Comparison of ENCODE assay signal across 8 cellular contexts in the genomic region with DNA sequence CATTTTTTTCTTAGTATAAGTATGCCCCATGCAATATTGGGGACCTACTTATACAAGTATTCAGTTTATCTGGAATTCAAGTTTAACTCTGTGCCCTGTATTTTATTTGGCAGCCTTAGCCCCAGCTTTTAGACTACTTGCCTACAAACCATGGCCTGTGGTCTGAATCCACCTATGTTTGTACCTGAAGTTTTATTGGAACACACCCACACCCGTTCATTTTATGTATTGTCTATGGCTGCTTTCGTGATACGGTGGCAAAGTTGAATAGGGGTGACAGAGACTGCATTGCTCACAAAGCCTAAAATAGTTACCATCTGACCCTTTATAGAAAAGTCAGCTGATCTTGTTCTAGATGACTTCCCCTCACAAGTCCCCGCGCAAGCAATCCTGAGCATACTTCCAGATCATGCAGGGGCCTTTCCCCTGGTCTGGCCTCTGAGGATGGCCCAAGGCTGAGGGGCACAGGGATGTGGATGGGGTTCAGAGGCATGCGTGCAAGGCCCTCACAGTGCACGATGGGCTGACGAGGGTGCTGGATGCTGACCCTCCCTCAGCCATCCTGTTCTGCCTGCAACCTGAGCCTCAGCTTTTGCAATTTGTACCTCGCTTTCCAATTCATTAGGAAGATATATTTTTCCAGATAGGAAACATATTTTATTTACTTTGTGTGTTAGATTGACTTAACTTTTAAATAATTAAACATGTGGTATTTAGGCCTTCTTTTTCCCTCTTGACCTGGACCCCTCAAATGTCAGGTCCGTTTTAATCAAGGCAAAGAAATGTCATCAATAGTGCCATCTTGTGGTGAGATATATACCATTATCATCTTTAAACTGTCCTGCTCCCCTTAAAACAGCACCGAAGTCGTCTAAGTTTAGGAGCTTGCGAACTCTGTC.
A peak's percentile ranks its signal among the peaks of the same experiment; 100 is the strongest.
DNase-seq lines count a peak whose midpoint lies in the region; ATAC-seq and TF ChIP-seq lines count a peak whose summit lies in the region.

No MANE protein-coding gene starts in this region.

- H3K9me3 ChIP-seq in left ventricle myocardium inferior (replicated peaks) (no peaks in the 10 kb centered on the region), Caco-2 (no peaks in the 10 kb centered on the region)

- no peaks in the 10 kb centered on the region for H3K36me3 Mint-ChIP-seq in activated CD8-positive, alpha-beta T cell treated with anti-CD3 and anti-CD28 coated beads for 36 hours (ENCODE audit: low read depth)
- no peaks in the 10 kb centered on the region for H3K36me3 Mint-ChIP-seq in Caco-2 (ENCODE audit: insufficient read depth, unreplicated experiment)

- no peak for TF ChIP-seq CTCF in NB4 (IDR thresholded peaks at IDR 0.05; ENCODE audit: low read depth, low read length)
- peak; percentile 81 for TF ChIP-seq CTCF in activated CD8-positive, alpha-beta T cell treated with anti-CD3 and anti-CD28 coated beads for 36 hours (IDR thresholded peaks at IDR 0.05)
- peak; percentile 65 for TF ChIP-seq CTCF in left ventricle myocardium inferior (IDR thresholded peaks at IDR 0.05; ENCODE audit: borderline replicate concordance)
- peak in 1 of 2 experiments; percentile 38 for TF ChIP-seq CTCF in Caco-2 (IDR thresholded peaks at IDR 0.05; ENCODE audit: insufficient read depth in 1 of 2, low read depth in 1 of 2, low read length in 1 of 2, severe bottlenecking in 1 of 2, unreplicated experiment in 1 of 2)

- no peak overlapping the region for H3K4me3 Mint-ChIP-seq in activated CD8-positive, alpha-beta T cell treated with anti-CD3 and anti-CD28 coated beads for 36 hours
- no peak overlapping the region for H3K4me3 Mint-ChIP-seq in Caco-2 (ENCODE audit: unreplicated experiment)

- peak; percentile 49 for ATAC-seq in GM21737 (IDR thresholded peaks at IDR 0.05; ENCODE audit: unreplicated experiment)
- peak; percentile 55 for ATAC-seq in activated CD8-positive, alpha-beta T cell treated with anti-CD3 and anti-CD28 coated beads for 36 hours
- ATAC-seq in GM19328 (IDR thresholded peaks at IDR 0.05; ENCODE audit: unreplicated experiment) = no peak

- BruUV-seq in Caco-2 (replicated peaks; lab: Mats Ljungman, UMichigan) = no TSS peak

- CTCF ChIA-PET in activated CD8-positive, alpha-beta T cell treated with anti-CD3 and anti-CD28 coated beads for 36 hours (lab: Charles Lee) = interaction anchor here (0.6 to 9.3 kb wide), 41 partner anchors 9 to 1031 kb away, joined by 3 to 98 read pairs (median 5); partner anchors contain the start of gene FUT8
- CTCF ChIA-PET in Caco-2 (lab: Charles Lee) = interaction anchor here (0.5 to 1.4 kb wide), 7 partner anchors 18 to 939 kb away, joined by 3 to 6 read pairs (median 4); no protein-coding TSS in a partner anchor

- no peak overlapping the region for H3K27ac Mint-ChIP-seq in activated CD8-positive, alpha-beta T cell treated with anti-CD3 and anti-CD28 coated beads for 36 hours
- no peak overlapping the region for H3K27ac Mint-ChIP-seq in Caco-2 (ENCODE audit: unreplicated experiment)

- no peak overlapping the region for H3K27ac ChIP-seq in left ventricle myocardium inferior (replicated peaks)

- H3K9me3 Mint-ChIP-seq in activated CD8-positive, alpha-beta T cell treated with anti-CD3 and anti-CD28 coated beads for 36 hours = no peaks in the 10 kb centered on the region
- H3K9me3 Mint-ChIP-seq in Caco-2 (ENCODE audit: unreplicated experiment) = no peaks in the 10 kb centered on the region

- H3K36me3 ChIP-seq in left ventricle myocardium inferior (no peaks in the 10 kb centered on the region), Caco-2 (ENCODE audit: control insufficient read depth, insufficient read depth, low read length) (no peaks in the 10 kb centered on the region)

- intact Hi-C loops in activated CD8-positive, alpha-beta T cell treated with anti-CD3 and anti-CD28 coated beads for 36 hours (cut with micrococcal nuclease) = loop anchor here (10.0 kb wide), 1 partner anchor 794 kb away; no protein-coding TSS in a partner anchor
- intact Hi-C loops in left ventricle myocardium inferior (cut with micrococcal nuclease) = no loop called here
- intact Hi-C loops in Caco-2 (cut with micrococcal nuclease; ENCODE audit: unreplicated experiment) = loop anchor here (1.0 to 2.0 kb wide), 2 partner anchors 544 to 795 kb away; no protein-coding TSS in a partner anchor

- H3K4me1 Mint-ChIP-seq in activated CD8-positive, alpha-beta T cell treated with anti-CD3 and anti-CD28 coated beads for 36 hours (ENCODE audit: low read depth) = peaks cover 22% of the 10 kb centered on the region
- H3K4me1 Mint-ChIP-seq in Caco-2 (ENCODE audit: low read depth, unreplicated experiment) = no peaks in the 10 kb centered on the region

- DNase-seq in EL (peak; percentile 29), NB4 (ENCODE audit: low read depth) (peak; percentile 54), left ventricle myocardium inferior (no peak), superior temporal gyrus (ENCODE audit: extremely low spot score) (peak; percentile 84), Caco-2 (no peak)
- DNase-seq in activated CD8-positive, alpha-beta T cell treated with anti-CD3 and anti-CD28 coated beads for 36 hours = no peak

- POLR2A ChIA-PET in activated CD8-positive, alpha-beta T cell treated with anti-CD3 and anti-CD28 coated beads for 36 hours (lab: Charles Lee) = interaction anchor here (0.9 to 1.3 kb wide), 2 partner anchors 9 to 134 kb away, joined by 3 to 5 read pairs; no protein-coding TSS in a partner anchor
- POLR2A ChIA-PET in Caco-2 (lab: Charles Lee) = no interaction called here

- H3K27me3 ChIP-seq in left ventricle myocardium inferior (ENCODE audit: low read depth) = peaks cover 40% of the 10 kb centered on the region
- H3K27me3 ChIP-seq in Caco-2 (replicated peaks; ENCODE audit: control insufficient read depth, insufficient read depth, low read length) = peaks cover 2% of the 10 kb centered on the region

- H3K4me1 ChIP-seq in left ventricle myocardium inferior (no peaks in the 10 kb centered on the region), Caco-2 (no peaks in the 10 kb centered on the region)

- H3K4me3 ChIP-seq in NB4 (ENCODE audit: low read depth, low read length) = no peak overlapping the region
- no peak overlapping the region for H3K4me3 ChIP-seq in left ventricle myocardium inferior
- no peak overlapping the region for H3K4me3 ChIP-seq in Caco-2 (ENCODE audit: low read depth, low read length)

- no peak for TF ChIP-seq POLR2A in NB4 (IDR thresholded peaks at IDR 0.05; ENCODE audit: extremely low read depth, insufficient read length)

- no peaks in the 10 kb centered on the region for H3K27me3 Mint-ChIP-seq in activated CD8-positive, alpha-beta T cell treated with anti-CD3 and anti-CD28 coated beads for 36 hours
- H3K27me3 Mint-ChIP-seq in Caco-2 (ENCODE audit: insufficient read depth, unreplicated experiment) = peaks cover 6% of the 10 kb centered on the region

Comparison
In these comparisons a context has a peak if more than half of its experiments do, and no peak if none do; other contexts are left out.
1. DNase-seq: peak in EL (single experiment), NB4 (single experiment) and superior temporal gyrus (single experiment); none in activated CD8-positive, alpha-beta T cell treated with anti-CD3 and anti-CD28 coated beads for 36 hours (single experiment), left ventricle myocardium inferior (single experiment) and Caco-2 (0 of 2).